10 cellular contexts compared by ENCODE assay signal in genomic region chr3:122458992-122459391, GRCh38. TPM values are rescaled to one million over a fixed set of nuclear protein-coding genes. Genes with fewer than 3 reads are reported as not detected.
DNase-seq lines count a peak whose midpoint lies in the region; ATAC-seq and TF ChIP-seq lines count a peak whose summit lies in the region.
"Had no signal": no experiment of that assay in that cellular context is flagged by ENCODE, and none has a peak within 500 bp of the region (broad histone marks: within the 10 kb centered on the region; RNA-seq: fewer than 3 reads in every experiment).

No MANE protein-coding gene starts in this region.

- H3K9me3 ChIP-seq in RWPE2 (ENCODE audit: severe bottlenecking): no peaks in the 10 kb centered on the region

- TF ChIP-seq CTCF in 22Rv1 (IDR thresholded peaks at IDR 0.05) (peak; percentile 63), GM12865 (IDR thresholded peaks at IDR 0.05; ENCODE audit: insufficient read depth, low read depth, low read length, missing control alignments) (peak; percentile 35), RWPE2 (IDR thresholded peaks at IDR 0.05; ENCODE audit: poor library complexity, severe bottlenecking) (peak; percentile 77), glutamatergic neuron (IDR thresholded peaks at IDR 0.05; ENCODE audit: partially characterized antibody, unreplicated experiment) (peak; percentile 30)

- no peak overlapping the region for H3K4me3 ChIP-seq in GM12865 (ENCODE audit: low read depth, low read length)
- no peak overlapping the region for H3K4me3 ChIP-seq in RWPE2 (ENCODE audit: severe bottlenecking)

- H3K27me3 ChIP-seq in RWPE2 (ENCODE audit: insufficient read depth, poor library complexity, severe bottlenecking): no peaks in the 10 kb centered on the region

- peaks cover 2% of the 10 kb centered on the region for H3K9me3 Mint-ChIP-seq in glutamatergic neuron (ENCODE audit: unreplicated experiment)
- H3K9me3 Mint-ChIP-seq: dendritic cell treated with granulocyte-macrophage colony-stimulating factor and Interleukin-4, amounts not matched to agents 40 ng/mL and 50 ng/mL, for 4 days; stimulated activated naive CD8-positive, alpha-beta T cell treated with anti-CD3 and anti-CD28 coated beads, Interleukin-15, Interleukin-2, amounts not matched to agents 100 ng/mL and 50 ng/mL, for 24 hours had no signal

- peak overlapping the region; percentile 33; the same call in 1 of the 2 replicates for H3K27ac ChIP-seq in 22Rv1
- no peak overlapping the region for H3K27ac ChIP-seq in RWPE2 (ENCODE audit: poor library complexity, severe bottlenecking)

- H3K27me3 Mint-ChIP-seq in glutamatergic neuron (ENCODE audit: unreplicated experiment): no peaks in the 10 kb centered on the region
- H3K27me3 Mint-ChIP-seq: dendritic cell treated with granulocyte-macrophage colony-stimulating factor and Interleukin-4, amounts not matched to agents 40 ng/mL and 50 ng/mL, for 4 days; stimulated activated naive CD8-positive, alpha-beta T cell treated with anti-CD3 and anti-CD28 coated beads, Interleukin-15, Interleukin-2, amounts not matched to agents 100 ng/mL and 50 ng/mL, for 24 hours had no signal

- H3K4me3 Mint-ChIP-seq in glutamatergic neuron (ENCODE audit: unreplicated experiment): no peak overlapping the region
- H3K4me3 Mint-ChIP-seq: dendritic cell treated with granulocyte-macrophage colony-stimulating factor and Interleukin-4, amounts not matched to agents 40 ng/mL and 50 ng/mL, for 4 days; stimulated activated naive CD8-positive, alpha-beta T cell treated with anti-CD3 and anti-CD28 coated beads, Interleukin-15, Interleukin-2, amounts not matched to agents 100 ng/mL and 50 ng/mL, for 24 hours had no signal

- H3K36me3 Mint-ChIP-seq in glutamatergic neuron (ENCODE audit: unreplicated experiment): no peaks in the 10 kb centered on the region

- peaks cover 91% of the 10 kb centered on the region for H3K36me3 ChIP-seq in RWPE2 (ENCODE audit: low read depth)

- H3K4me1 Mint-ChIP-seq in glutamatergic neuron (ENCODE audit: low read depth, unreplicated experiment): no peaks in the 10 kb centered on the region

- no peaks in the 10 kb centered on the region for H3K4me1 ChIP-seq in RWPE2 (ENCODE audit: insufficient read depth, poor library complexity, severe bottlenecking)

- H3K27ac Mint-ChIP-seq in glutamatergic neuron (ENCODE audit: unreplicated experiment): no peak overlapping the region
- H3K27ac Mint-ChIP-seq: dendritic cell treated with granulocyte-macrophage colony-stimulating factor and Interleukin-4, amounts not matched to agents 40 ng/mL and 50 ng/mL, for 4 days had no signal

- ATAC-seq in RWPE2 (ENCODE audit: low read depth) (peak; percentile 66; the same call in 2 of the 3 replicates), GM21786 (IDR thresholded peaks at IDR 0.05; ENCODE audit: unreplicated experiment) (no peak), HG02970 (IDR thresholded peaks at IDR 0.05; ENCODE audit: low FRiP score, unreplicated experiment) (no peak)

- DNase-seq in GM12865 (ENCODE audit: low read depth) (peak; percentile 30), RWPE2 (ENCODE audit: low spot score) (no peak), glutamatergic neuron (no peak), KG1 (lab: John Stamatoyannopoulos, UW) (no peak), NCI-H510A (lab: John Stamatoyannopoulos, UW) (no peak)

RNA-seq across cellular contexts. Expression of gene WDR5B, which starts 43.1 kb away (rescaled TPM):
- total RNA-seq in glutamatergic neuron (ENCODE audit: unreplicated experiment): 3.4 TPM

RNA-seq across cellular contexts. Expression of gene KPNA1, which starts 55.7 kb away (rescaled TPM):
- total RNA-seq in glutamatergic neuron (ENCODE audit: unreplicated experiment): 86.1 TPM
